1 cellular context compared by ENCODE assay signal in the genomic region with DNA sequence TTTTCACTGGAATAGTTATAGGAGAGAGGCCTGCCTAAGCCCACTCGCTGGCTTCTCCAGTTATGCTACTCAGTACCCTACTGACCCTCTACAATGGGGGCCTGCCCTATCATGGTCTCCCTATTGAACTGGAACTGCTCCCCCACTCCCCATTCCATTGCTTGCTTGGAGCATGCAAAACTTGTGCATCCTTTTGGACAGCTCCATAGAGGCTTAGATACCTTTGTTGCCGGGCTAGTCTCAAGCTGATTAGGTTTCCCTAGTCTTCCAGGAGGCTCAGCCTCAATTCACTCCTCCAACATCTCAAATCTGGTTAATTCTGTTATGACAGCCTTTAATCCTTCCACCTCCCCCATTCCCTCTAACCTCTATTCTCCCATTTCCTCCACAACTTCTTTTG.
TF ChIP-seq lines count a peak whose summit lies in the region.

No MANE protein-coding gene starts in this region.

TF ChIP-seq in IMR-90, 13 proteins besides CTCF, POLR2A, EP300 and RAD21:
- TF ChIP-seq MAFK (IDR thresholded peaks at IDR 0.05; ENCODE audit: low read depth, low read length) = no peak
- TF ChIP-seq, protein P1, sequence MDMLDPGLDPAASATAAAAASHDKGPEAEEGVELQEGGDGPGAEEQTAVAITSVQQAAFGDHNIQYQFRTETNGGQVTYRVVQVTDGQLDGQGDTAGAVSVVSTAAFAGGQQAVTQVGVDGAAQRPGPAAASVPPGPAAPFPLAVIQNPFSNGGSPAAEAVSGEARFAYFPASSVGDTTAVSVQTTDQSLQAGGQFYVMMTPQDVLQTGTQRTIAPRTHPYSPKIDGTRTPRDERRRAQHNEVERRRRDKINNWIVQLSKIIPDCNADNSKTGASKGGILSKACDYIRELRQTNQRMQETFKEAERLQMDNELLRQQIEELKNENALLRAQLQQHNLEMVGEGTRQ (IDR thresholded peaks at IDR 0.05; ENCODE audit: low read depth, low read length) = no peak
- no peak for TF ChIP-seq CHD1 (IDR thresholded peaks at IDR 0.05; ENCODE audit: low read depth, low read length)
- TF ChIP-seq, protein P2, sequence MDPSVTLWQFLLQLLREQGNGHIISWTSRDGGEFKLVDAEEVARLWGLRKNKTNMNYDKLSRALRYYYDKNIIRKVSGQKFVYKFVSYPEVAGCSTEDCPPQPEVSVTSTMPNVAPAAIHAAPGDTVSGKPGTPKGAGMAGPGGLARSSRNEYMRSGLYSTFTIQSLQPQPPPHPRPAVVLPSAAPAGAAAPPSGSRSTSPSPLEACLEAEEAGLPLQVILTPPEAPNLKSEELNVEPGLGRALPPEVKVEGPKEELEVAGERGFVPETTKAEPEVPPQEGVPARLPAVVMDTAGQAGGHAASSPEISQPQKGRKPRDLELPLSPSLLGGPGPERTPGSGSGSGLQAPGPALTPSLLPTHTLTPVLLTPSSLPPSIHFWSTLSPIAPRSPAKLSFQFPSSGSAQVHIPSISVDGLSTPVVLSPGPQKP (IDR thresholded peaks at IDR 0.05; ENCODE audit: borderline replicate concordance, low read depth, low read length) = no peak
- TF ChIP-seq RFX5 (IDR thresholded peaks at IDR 0.05; ENCODE audit: low read depth, low read length) = no peak
- no peak for TF ChIP-seq SMC3 (IDR thresholded peaks at IDR 0.05; ENCODE audit: low read depth, low read length)
TF ChIP-seq in IMR-90: peak in this region for 0.
